ENCODE assay signal across 21 cellular contexts in the genomic region with DNA sequence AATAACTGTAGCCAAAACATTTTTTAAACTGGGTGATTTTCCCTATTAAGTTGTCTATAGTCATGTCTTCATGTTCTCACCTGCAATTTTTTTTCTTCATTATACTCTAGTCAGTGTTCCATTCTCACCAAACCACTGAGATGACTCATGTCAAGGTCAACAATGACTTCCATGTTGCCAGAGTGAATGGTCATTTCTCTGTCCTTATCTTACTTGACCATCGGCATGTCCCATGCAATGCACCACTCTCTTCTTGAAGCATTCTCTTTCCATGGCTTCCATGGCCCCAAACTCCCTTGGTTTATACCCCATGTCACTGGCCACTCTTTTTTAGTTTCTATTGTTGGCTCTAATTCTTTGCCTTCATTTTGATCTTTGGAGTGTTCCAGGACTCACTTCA.
DNase-seq lines count a peak whose midpoint lies in the region; ATAC-seq and TF ChIP-seq lines count a peak whose summit lies in the region.
"Had no signal": no experiment of that assay in that cellular context is flagged by ENCODE, and none has a peak within 500 bp of the region (broad histone marks: within the 10 kb centered on the region; RNA-seq: fewer than 3 reads in every experiment).

No MANE protein-coding gene starts in this region.

- no peaks in the 10 kb centered on the region for H3K36me3 ChIP-seq in mammary epithelial cell (ENCODE audit: insufficient read depth, low read length)
- H3K36me3 ChIP-seq in breast epithelium: no peaks in the 10 kb centered on the region
- H3K36me3 ChIP-seq in ascending aorta: no peaks in the 10 kb centered on the region
- H3K36me3 ChIP-seq: SJSA1 had no signal

- H3K4me1 ChIP-seq in mammary epithelial cell (ENCODE audit: insufficient read depth, low read length) (no peaks in the 10 kb centered on the region), breast epithelium (no peaks in the 10 kb centered on the region), ascending aorta (no peaks in the 10 kb centered on the region)
- H3K4me1 ChIP-seq: SJSA1 had no signal

- dilution Hi-C loops in mammary epithelial cell (cut with HindIII; ENCODE audit: low sequenced_read_pairs): no loop called here

- no peak overlapping the region for H3K27ac ChIP-seq in mammary epithelial cell (ENCODE audit: insufficient read depth, low read depth, low read length)
- no peak overlapping the region for H3K27ac ChIP-seq in breast epithelium
- H3K27ac ChIP-seq in ascending aorta: no peak overlapping the region
- H3K27ac ChIP-seq: 22Rv1, SJSA1 had no signal

- BruUV-seq in mammary epithelial cell (replicated peaks; lab: Mats Ljungman, UMichigan): no TSS peak

- no peak overlapping the region for H2AFZ ChIP-seq in mammary epithelial cell (ENCODE audit: low read depth, low read length)

- intact Hi-C loops in mammary epithelial cell (cut with micrococcal nuclease): no loop called here
- intact Hi-C loops in breast epithelium (cut with DNase I; ENCODE audit: low total_unique reads): no loop called here
- intact Hi-C loops in ascending aorta (cut with DNase I): no loop called here

- TF ChIP-seq CTCF in mammary epithelial cell (conservative IDR thresholded peaks at IDR 0.05 in 1 of 2, IDR thresholded peaks at IDR 0.05 in 1 of 2; ENCODE audit: extremely low read depth in 1 of 2, insufficient read depth in 1 of 2, low read depth in 1 of 2, low read length in 2 of 2) (no peak), breast epithelium (IDR thresholded peaks at IDR 0.05) (no peak), ascending aorta (IDR thresholded peaks at IDR 0.05) (no peak)

- CTCF ChIA-PET in mammary epithelial cell (lab: Charles Lee; ENCODE audit: low non-redundant PET): no interaction called here

- ATAC-seq in HG02588 (IDR thresholded peaks at IDR 0.05; ENCODE audit: unreplicated experiment): no peak
- ATAC-seq: HCT116 had no signal

- no peak overlapping the region for H3K4me3 ChIP-seq in mammary epithelial cell (replicated peaks in 1 of 3; ENCODE audit: insufficient read depth in 1 of 3, low read depth in 2 of 3, low read length in 3 of 3)
- no peak overlapping the region for H3K4me3 ChIP-seq in breast epithelium
- H3K4me3 ChIP-seq in ascending aorta: no peak overlapping the region
- H3K4me3 ChIP-seq: SJSA1 had no signal

- no peak for TF ChIP-seq POLR2A in breast epithelium (IDR thresholded peaks at IDR 0.05)

- H3K79me2 ChIP-seq in mammary epithelial cell (ENCODE audit: insufficient read depth, low read length): no peaks in the 10 kb centered on the region

- H3K27me3 ChIP-seq in mammary epithelial cell (ENCODE audit: insufficient read depth, low read length): no peaks in the 10 kb centered on the region
- H3K27me3 ChIP-seq in breast epithelium: no peaks in the 10 kb centered on the region
- no peaks in the 10 kb centered on the region for H3K27me3 ChIP-seq in ascending aorta
- H3K27me3 ChIP-seq: SJSA1 had no signal

- no peak overlapping the region for H3K9ac ChIP-seq in mammary epithelial cell (ENCODE audit: insufficient read depth, low read length)

- no peaks in the 10 kb centered on the region for H3K9me3 ChIP-seq in mammary epithelial cell (replicated peaks; ENCODE audit: insufficient read depth, low read length)
- H3K9me3 ChIP-seq in breast epithelium: no peaks in the 10 kb centered on the region
- H3K9me3 ChIP-seq in ascending aorta: no peaks in the 10 kb centered on the region
- H3K9me3 ChIP-seq: SJSA1 had no signal

- 100% methylated on average over 1 of the region's 1 CpG for WGBS in mammary epithelial cell (ENCODE audit: low coverage, missing lambda C conversion rate)

- DNase-seq in mammary epithelial cell (peak; percentile 62), breast epithelium (ENCODE audit: low spot score in 2 of 2) (no peak), HT-29 (ENCODE audit: low spot score) (peak; percentile 17), RPMI7951 (ENCODE audit: low read depth) (peak; percentile 86), ascending aorta (ENCODE audit: low spot score in 2 of 2) (no peak), activated T-cell treated with anti-CD3 and anti-CD28 coated beads for 4 hours (no peak), inferior parietal cortex (ENCODE audit: extremely low spot score) (no peak)
- DNase-seq: CD4-positive, CD25-positive, alpha-beta regulatory T cell; NCI-H1105; NCI-H1436 treated with DMSO at 0.1 percent for 48 hours; NCI-H187 treated with DMSO at 0.1 percent for 48 hours; NCI-H2107; NCI-H446; NCI-H524 treated with DMSO at 0.1 percent for 48 hours; NCI-H774; Right ventricle myocardium superior; RPMI8226 had no signal

- no peaks in the 10 kb centered on the region for H4K20me1 ChIP-seq in mammary epithelial cell (ENCODE audit: insufficient read depth, low read length)

- no peak overlapping the region for H3K4me2 ChIP-seq in mammary epithelial cell (ENCODE audit: insufficient read depth, low read depth, low read length)

- in situ Hi-C loops in mammary epithelial cell (cut with MboI; ENCODE audit: low sequenced_read_pairs in 2 of 2): no loop called here

Comparison
In these comparisons a context has a peak if more than half of its experiments do, and no peak if none do; other contexts are left out.
1. DNase-seq: peak in mammary epithelial cell (single experiment), HT-29 (single experiment) and RPMI7951 (single experiment); none in breast epithelium (0 of 2), ascending aorta (0 of 2), activated T-cell treated with anti-CD3 and anti-CD28 coated beads for 4 hours (single experiment) and inferior parietal cortex (single experiment).